7 cellular contexts compared by ENCODE assay signal in genomic region chr9:108272350-108272899, GRCh38.
A peak's percentile ranks its signal among the peaks of the same experiment; 100 is the strongest.
DNase-seq lines count a peak whose midpoint lies in the region; ATAC-seq and TF ChIP-seq lines count a peak whose summit lies in the region.

No MANE protein-coding gene starts in this region.

- no peak overlapping the region for H3K4me3 ChIP-seq in HUES64 (ENCODE audit: low read length)
- peak overlapping the region; percentile 19 for H3K4me3 ChIP-seq in RWPE2 (ENCODE audit: severe bottlenecking)
- H3K4me3 ChIP-seq in fibroblast of mammary gland (ENCODE audit: control insufficient read depth, low read depth, low read length): no peak overlapping the region

- peak overlapping the region; percentile 74 for H3K27ac ChIP-seq in HUES64 (ENCODE audit: low read depth, low read length)
- H3K27ac ChIP-seq in RWPE2 (ENCODE audit: poor library complexity, severe bottlenecking): peak overlapping the region; percentile 80

- H3K9me3 ChIP-seq in HUES64 (ENCODE audit: insufficient read depth, low read depth, low read length) (no peaks in the 10 kb centered on the region), RWPE2 (ENCODE audit: severe bottlenecking) (no peaks in the 10 kb centered on the region)

- H3K27me3 ChIP-seq in HUES64 (ENCODE audit: insufficient read depth, low read length) (no peaks in the 10 kb centered on the region), RWPE2 (ENCODE audit: insufficient read depth, poor library complexity, severe bottlenecking) (no peaks in the 10 kb centered on the region)

- peak; percentile 35 for DNase-seq in GM10266 (ENCODE audit: extremely low spot score)
- DNase-seq in RWPE2 (ENCODE audit: low spot score): no peak
- DNase-seq in fibroblast of mammary gland (ENCODE audit: low read depth): peak; percentile 69
- peak; percentile 18 for DNase-seq in nephron progenitor cell
- no peak for DNase-seq in GF-D8 (lab: John Stamatoyannopoulos, UW)
- no peak for DNase-seq in activated CD8-positive, alpha-beta memory T cell treated with anti-CD3 and anti-CD28 coated beads, Interleukin-2, amount 10 ng/mL, durations not matched to agents 7 days and 5 days

- H3K9me3 Mint-ChIP-seq in nephron progenitor cell: no peaks in the 10 kb centered on the region
- H3K9me3 Mint-ChIP-seq in activated CD8-positive, alpha-beta memory T cell treated with anti-CD3 and anti-CD28 coated beads, Interleukin-2, amount 10 ng/mL, durations not matched to agents 7 days and 5 days (ENCODE audit: low read depth): peaks cover 3% of the 10 kb centered on the region

- CTCF ChIA-PET in activated CD8-positive, alpha-beta memory T cell treated with anti-CD3 and anti-CD28 coated beads, Interleukin-2, amount 10 ng/mL, durations not matched to agents 7 days and 5 days (lab: Charles Lee): no interaction called here

- H3K27me3 Mint-ChIP-seq in nephron progenitor cell (ENCODE audit: low read depth, poor library complexity): peaks cover 12% of the 10 kb centered on the region
- H3K27me3 Mint-ChIP-seq in activated CD8-positive, alpha-beta memory T cell treated with anti-CD3 and anti-CD28 coated beads, Interleukin-2, amount 10 ng/mL, durations not matched to agents 7 days and 5 days: no peaks in the 10 kb centered on the region

- peak overlapping the region; percentile 57 for H3K27ac Mint-ChIP-seq in nephron progenitor cell
- no peak overlapping the region for H3K27ac Mint-ChIP-seq in activated CD8-positive, alpha-beta memory T cell treated with anti-CD3 and anti-CD28 coated beads, Interleukin-2, amount 10 ng/mL, durations not matched to agents 7 days and 5 days

- no peak for TF ChIP-seq CTCF in GM10266 (IDR thresholded peaks at IDR 0.05; ENCODE audit: control insufficient read depth, insufficient read depth, low read depth, missing control alignments)
- TF ChIP-seq CTCF in RWPE2 (IDR thresholded peaks at IDR 0.05; ENCODE audit: poor library complexity, severe bottlenecking): peak; percentile 77
- TF ChIP-seq CTCF in fibroblast of mammary gland (conservative IDR thresholded peaks at IDR 0.05; ENCODE audit: control insufficient read depth, insufficient read depth, low read depth, low read length): peak; percentile 69
- peak; percentile 40 for TF ChIP-seq CTCF in nephron progenitor cell (IDR thresholded peaks at IDR 0.05)

- H3K4me1 ChIP-seq in HUES64 (ENCODE audit: insufficient read depth, low read length) (peaks cover 24% of the 10 kb centered on the region), RWPE2 (ENCODE audit: insufficient read depth, poor library complexity, severe bottlenecking) (peaks cover 31% of the 10 kb centered on the region)

- no peaks in the 10 kb centered on the region for H3K36me3 ChIP-seq in HUES64 (ENCODE audit: insufficient read depth, low read length)
- H3K36me3 ChIP-seq in RWPE2 (ENCODE audit: low read depth): no peaks in the 10 kb centered on the region

- H3K4me3 Mint-ChIP-seq in nephron progenitor cell: peak overlapping the region; percentile 46
- no peak overlapping the region for H3K4me3 Mint-ChIP-seq in activated CD8-positive, alpha-beta memory T cell treated with anti-CD3 and anti-CD28 coated beads, Interleukin-2, amount 10 ng/mL, durations not matched to agents 7 days and 5 days

- no peaks in the 10 kb centered on the region for H3K36me3 Mint-ChIP-seq in nephron progenitor cell (ENCODE audit: low read depth)
- no peaks in the 10 kb centered on the region for H3K36me3 Mint-ChIP-seq in activated CD8-positive, alpha-beta memory T cell treated with anti-CD3 and anti-CD28 coated beads, Interleukin-2, amount 10 ng/mL, durations not matched to agents 7 days and 5 days

- 67% methylated on average over 7 of the region's 7 CpGs for WGBS in HUES64

- H3K9ac ChIP-seq in HUES64 (ENCODE audit: low read depth, low read length): peak overlapping the region; percentile 38; the same call in 1 of the 2 replicates

- peaks cover 32% of the 10 kb centered on the region for H3K4me1 Mint-ChIP-seq in nephron progenitor cell
- no peaks in the 10 kb centered on the region for H3K4me1 Mint-ChIP-seq in activated CD8-positive, alpha-beta memory T cell treated with anti-CD3 and anti-CD28 coated beads, Interleukin-2, amount 10 ng/mL, durations not matched to agents 7 days and 5 days

- peak; percentile 73 for ATAC-seq in RWPE2 (ENCODE audit: low read depth)
- ATAC-seq in activated CD8-positive, alpha-beta memory T cell treated with anti-CD3 and anti-CD28 coated beads, Interleukin-2, amount 10 ng/mL, durations not matched to agents 7 days and 5 days: no peak

Comparison
In these comparisons a context has a peak if more than half of its experiments do, and no peak if none do; other contexts are left out.
1. DNase-seq: peak in GM10266 (single experiment), fibroblast of mammary gland (single experiment) and nephron progenitor cell (single experiment); none in RWPE2 (single experiment), GF-D8 (single experiment) and activated CD8-positive, alpha-beta memory T cell treated with anti-CD3 and anti-CD28 coated beads, Interleukin-2, amount 10 ng/mL, durations not matched to agents 7 days and 5 days (single experiment).